ENCODE assay signal across 1 cellular context in the genomic region with DNA sequence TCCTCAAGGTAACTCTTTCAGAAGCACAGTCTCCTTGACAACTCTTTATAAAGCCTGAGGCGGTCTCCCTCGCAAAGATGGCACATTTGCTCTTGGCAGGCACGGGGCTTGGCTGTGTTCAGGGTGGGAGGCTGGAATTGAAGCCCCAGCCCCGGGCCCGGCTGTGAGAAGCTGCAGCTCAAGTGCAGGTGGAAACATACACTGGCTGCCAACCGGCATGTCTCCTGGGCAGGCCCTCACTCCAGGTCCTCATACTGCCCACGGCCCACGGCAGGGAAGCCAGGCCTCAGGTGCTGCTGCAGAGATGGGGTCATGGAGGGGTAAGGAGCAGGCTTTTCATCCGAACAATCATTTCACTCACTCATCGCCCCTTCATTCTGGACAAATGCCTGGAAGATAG.
TF ChIP-seq lines count a peak whose summit lies in the region.

No MANE protein-coding gene starts in this region.

TF ChIP-seq in H1, 55 proteins besides CTCF, POLR2A, EP300 and RAD21 (continued from another document):
- no peak for TF ChIP-seq KDM4A (IDR thresholded peaks at IDR 0.05; ENCODE audit: low read depth, low read length, severe bottlenecking)
- TF ChIP-seq SAP30 (IDR thresholded peaks at IDR 0.05; ENCODE audit: insufficient read depth, insufficient replicate concordance, low read length): no peak
- TF ChIP-seq YY1 (IDR thresholded peaks at IDR 0.05; ENCODE audit: low read depth, low read length): no peak
- TF ChIP-seq EZH2 (IDR thresholded peaks at IDR 0.05; ENCODE audit: low read depth, low read length, severe bottlenecking): no peak
- TF ChIP-seq ATF2 (IDR thresholded peaks at IDR 0.05; ENCODE audit: low read length): no peak
- no peak for TF ChIP-seq FOSL1 (IDR thresholded peaks at IDR 0.05; ENCODE audit: insufficient read depth, low read depth, low read length)
- no peak for TF ChIP-seq POU5F1 (IDR thresholded peaks at IDR 0.05; ENCODE audit: low read depth, low read length)
- TF ChIP-seq, protein P1, sequence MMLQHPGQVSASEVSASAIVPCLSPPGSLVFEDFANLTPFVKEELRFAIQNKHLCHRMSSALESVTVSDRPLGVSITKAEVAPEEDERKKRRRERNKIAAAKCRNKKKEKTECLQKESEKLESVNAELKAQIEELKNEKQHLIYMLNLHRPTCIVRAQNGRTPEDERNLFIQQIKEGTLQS (IDR thresholded peaks at IDR 0.05; ENCODE audit: insufficient read depth, low read depth, low read length): no peak
- no peak for TF ChIP-seq CTBP2 (IDR thresholded peaks at IDR 0.05; ENCODE audit: borderline replicate concordance, insufficient read depth, insufficient read length, low read length)
- no peak for TF ChIP-seq CBX8 (IDR thresholded peaks at IDR 0.05; ENCODE audit: borderline replicate concordance, low read depth, low read length)
- TF ChIP-seq E2F6 (IDR thresholded peaks at IDR 0.05): no peak
